ENCODE assay signal across 8 cellular contexts in the genomic region with DNA sequence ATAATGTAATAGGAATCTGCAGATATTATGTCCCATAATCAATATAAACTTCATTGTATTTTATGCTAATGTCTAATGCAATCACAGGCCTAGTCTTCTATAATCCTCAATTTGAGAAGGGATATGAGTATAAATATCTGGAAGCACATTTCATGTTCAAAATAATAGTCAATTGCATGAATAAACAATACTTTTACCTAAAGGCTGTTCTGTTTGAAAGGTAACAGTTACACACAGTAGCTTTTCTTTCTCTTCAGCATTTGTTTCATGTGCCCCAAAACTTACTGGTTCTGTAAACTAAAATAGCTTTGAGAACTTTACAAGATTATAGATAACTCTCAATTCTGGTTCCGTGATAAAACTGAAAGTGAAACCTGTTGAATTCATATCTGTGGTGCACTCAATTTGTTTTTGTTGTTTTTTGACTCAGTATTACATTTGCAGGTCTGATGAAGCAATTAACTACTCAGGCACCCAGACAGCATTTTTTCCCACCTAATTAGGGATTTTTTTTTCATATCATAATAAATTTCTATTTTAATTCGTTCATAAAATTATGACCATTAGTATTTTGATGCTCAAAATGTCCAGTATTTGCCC.
DNase-seq lines count a peak whose midpoint lies in the region; ATAC-seq, FAIRE-seq and TF ChIP-seq lines count a peak whose summit lies in the region.

No MANE protein-coding gene starts in this region.

- in situ Hi-C loops in HAP-1 (cut with MboI; ENCODE audit: low sequenced_read_pairs), result no loop called here

- CTCF ChIA-PET in endothelial cell of umbilical vein (lab: Charles Lee), result no interaction called here

- peak overlapping the region; percentile 74 for H3K4me2 ChIP-seq in MM.1S (ENCODE audit: low read depth, low read length)
- peak overlapping the region; percentile 84 for H3K4me2 ChIP-seq in endothelial cell of umbilical vein (ENCODE audit: insufficient read depth, low read length)

- intact Hi-C loops in endothelial cell of umbilical vein (cut with micrococcal nuclease), result no loop called here
- intact Hi-C loops in upper lobe of right lung (cut with DNase I), result no loop called here

- H3F3A ChIP-seq in MM.1S (ENCODE audit: insufficient read depth, low read length), result no peaks in the 10 kb centered on the region

- peak overlapping the region; percentile 31; the same call in 1 of the 2 replicates for H3K9ac ChIP-seq in MM.1S (ENCODE audit: low read length)
- peak overlapping the region; percentile 42 for H3K9ac ChIP-seq in endothelial cell of umbilical vein (replicated peaks; ENCODE audit: extremely low read depth, insufficient read depth, low read length)

- H3K9me3 ChIP-seq in MM.1S (replicated peaks; ENCODE audit: insufficient read depth, low read length) (no peaks in the 10 kb centered on the region), endothelial cell of umbilical vein (replicated peaks; ENCODE audit: control insufficient read depth, insufficient read depth, low read length) (no peaks in the 10 kb centered on the region), upper lobe of right lung (no peaks in the 10 kb centered on the region), HAP-1 (no peaks in the 10 kb centered on the region)

- no peaks in the 10 kb centered on the region for H3K9me2 ChIP-seq in MM.1S (replicated peaks; ENCODE audit: insufficient read depth, low read length)

- H3K27me3 ChIP-seq in MM.1S (replicated peaks; ENCODE audit: insufficient read depth, low read length) (no peaks in the 10 kb centered on the region), endothelial cell of umbilical vein (ENCODE audit: control insufficient read depth in 2 of 2, insufficient read depth in 2 of 2, low read length in 2 of 2) (no peaks in the 10 kb centered on the region), upper lobe of right lung (no peaks in the 10 kb centered on the region), HAP-1 (ENCODE audit: low read depth) (no peaks in the 10 kb centered on the region)

- TF ChIP-seq CTCF in MM.1S (IDR thresholded peaks at IDR 0.05; ENCODE audit: low read length), result no peak
- no peak for TF ChIP-seq CTCF in endothelial cell of umbilical vein (IDR thresholded peaks at IDR 0.05; ENCODE audit: extremely low read depth in 1 of 2, insufficient read depth in 1 of 2, low read depth in 1 of 2, low read length in 2 of 2)
- no peak for TF ChIP-seq CTCF in upper lobe of right lung (IDR thresholded peaks at IDR 0.05)

- DNase-seq in EH (ENCODE audit: low read depth) (peak; percentile 5), MM.1S (peak; percentile 76), endothelial cell of umbilical vein (ENCODE audit: low read depth, low spot score) (peak; percentile 26), upper lobe of right lung (no peak), UCSD-AML1 (lab: John Stamatoyannopoulos, UW; ENCODE audit: unreplicated experiment) (no peak), HAP-1 (ENCODE audit: low spot score in 2 of 2) (no peak), NCI-H774 (lab: John Stamatoyannopoulos, UW) (no peak)

- peaks cover 6% of the 10 kb centered on the region; the same call in 1 of the 2 replicates for H3K4me1 ChIP-seq in MM.1S (ENCODE audit: low read length)
- H3K4me1 ChIP-seq in endothelial cell of umbilical vein (ENCODE audit: control insufficient read depth, extremely low read depth, insufficient read depth, low read length), result no peaks in the 10 kb centered on the region
- H3K4me1 ChIP-seq in upper lobe of right lung, result no peaks in the 10 kb centered on the region
- H3K4me1 ChIP-seq in HAP-1, result no peaks in the 10 kb centered on the region

- no TSS peak for BruUV-seq in endothelial cell of umbilical vein (replicated peaks; lab: Mats Ljungman, UMichigan)

- H3K79me2 ChIP-seq in MM.1S (ENCODE audit: low read length) (no peaks in the 10 kb centered on the region), endothelial cell of umbilical vein (ENCODE audit: control insufficient read depth, insufficient read depth, low read length) (no peaks in the 10 kb centered on the region)

- no peak for TF ChIP-seq POLR2A in endothelial cell of umbilical vein (IDR thresholded peaks at IDR 0.05; ENCODE audit: low read depth, low read length)

- peak; percentile 90 for ATAC-seq in GM21619 (IDR thresholded peaks at IDR 0.05; ENCODE audit: unreplicated experiment)
- ATAC-seq in upper lobe of right lung, result no peak

- H3K4me3 ChIP-seq in MM.1S (ENCODE audit: low read length) (peak overlapping the region; percentile 54), endothelial cell of umbilical vein (replicated peaks in 1 of 3; ENCODE audit: insufficient read depth in 1 of 3, low read depth in 1 of 3, low read length in 3 of 3) (peak overlapping the region in 2 of 3 experiments; percentile 31 to 54), upper lobe of right lung (peak overlapping the region; percentile 41), HAP-1 (no peak overlapping the region)

- H3K27ac ChIP-seq in MM.1S (ENCODE audit: low read length) (peak overlapping the region; percentile 21; the same call in 1 of the 2 replicates), endothelial cell of umbilical vein (ENCODE audit: insufficient read depth, low read depth, low read length) (no peak overlapping the region), upper lobe of right lung (peak overlapping the region; percentile 38)

- H2AFZ ChIP-seq in MM.1S (ENCODE audit: low read length) (peak overlapping the region; percentile 62), endothelial cell of umbilical vein (ENCODE audit: low read depth, low read length) (peak overlapping the region; percentile 37)

- H3K36me3 ChIP-seq in MM.1S (replicated peaks; ENCODE audit: insufficient read depth, low read length) (no peaks in the 10 kb centered on the region), endothelial cell of umbilical vein (ENCODE audit: control insufficient read depth in 2 of 2, extremely low read depth in 1 of 2, insufficient read depth in 2 of 2, low read length in 2 of 2) (no peaks in the 10 kb centered on the region), upper lobe of right lung (no peaks in the 10 kb centered on the region), HAP-1 (replicated peaks) (no peaks in the 10 kb centered on the region)

- dilution Hi-C loops in endothelial cell of umbilical vein (cut with MboI; ENCODE audit: extremely low pct_ligation_motif_present, low sequenced_read_pairs), result no loop called here

- POLR2A ChIA-PET in endothelial cell of umbilical vein (lab: Charles Lee), result no interaction called here

- H4K20me1 ChIP-seq in MM.1S (ENCODE audit: insufficient read depth, low read length), result no peaks in the 10 kb centered on the region
- no peaks in the 10 kb centered on the region for H4K20me1 ChIP-seq in endothelial cell of umbilical vein (replicated peaks; ENCODE audit: control insufficient read depth, extremely low read depth, insufficient read depth, low read length)

- no peak for FAIRE-seq in endothelial cell of umbilical vein (lab: Jason Lieb, UNC)

- H3K9me1 ChIP-seq in endothelial cell of umbilical vein (replicated peaks; ENCODE audit: control insufficient read depth, extremely low read depth, insufficient read depth, low read length), result no peaks in the 10 kb centered on the region

TF ChIP-seq in endothelial cell of umbilical vein, 7 proteins besides CTCF, POLR2A, EP300 and RAD21:
- TF ChIP-seq, protein P1, sequence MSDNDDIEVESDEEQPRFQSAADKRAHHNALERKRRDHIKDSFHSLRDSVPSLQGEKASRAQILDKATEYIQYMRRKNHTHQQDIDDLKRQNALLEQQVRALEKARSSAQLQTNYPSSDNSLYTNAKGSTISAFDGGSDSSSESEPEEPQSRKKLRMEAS (IDR thresholded peaks at IDR 0.05; ENCODE audit: insufficient read depth, insufficient read length), result no peak

Comparison
In these comparisons a context has a peak if more than half of its experiments do, and no peak if none do; other contexts are left out.
1. DNase-seq: peak in EH (single experiment), MM.1S (single experiment) and endothelial cell of umbilical vein (single experiment); none in upper lobe of right lung (single experiment), UCSD-AML1 (single experiment), HAP-1 (0 of 2) and NCI-H774 (single experiment).